In the genomic region with DNA sequence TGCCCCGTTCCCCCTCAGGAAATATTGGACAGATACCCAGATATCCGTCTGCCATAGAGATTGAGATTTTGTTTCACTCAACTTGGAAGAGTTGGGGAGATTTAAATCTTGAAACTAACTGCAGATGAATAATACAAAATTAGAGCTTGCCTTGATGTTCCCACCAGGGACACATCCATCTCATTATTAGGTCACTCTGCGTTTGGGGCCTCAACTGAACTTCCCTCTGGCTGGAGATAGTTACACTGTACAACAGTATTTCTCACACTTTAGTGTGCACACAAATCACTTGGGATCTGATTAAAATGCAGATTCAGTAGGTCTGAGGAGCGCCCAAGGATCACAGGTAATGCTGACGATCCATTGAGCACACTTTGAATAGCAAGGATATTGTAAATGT, we compare ENCODE assay signal across 30 cellular contexts. TPM values are rescaled to one million over a fixed set of nuclear protein-coding genes. Genes with fewer than 3 reads are reported as not detected.
"Had no signal": no experiment of that assay in that cellular context is flagged by ENCODE, and none has a peak within 500 bp of the region (broad histone marks: within the 10 kb centered on the region; RNA-seq: fewer than 3 reads in every experiment).

No MANE protein-coding gene starts in this region.

- H3K9me3 Mint-ChIP-seq: activated CD4-positive, alpha-beta memory T cell treated with anti-CD3 and anti-CD28 coated beads for 36 hours; activated naive CD4-positive, alpha-beta T cell treated with anti-CD3 and anti-CD28 coated beads, Interleukin-2, amount 10 ng/mL, durations not matched to agents 7 days and 5 days; central memory CD8-positive, alpha-beta T cell; effector memory CD8-positive, alpha-beta T cell had no signal

- H3K36me3 Mint-ChIP-seq: activated CD4-positive, alpha-beta memory T cell treated with anti-CD3 and anti-CD28 coated beads for 36 hours; activated CD8-positive, alpha-beta memory T cell treated with anti-CD3 and anti-CD28 coated beads, Interleukin-2, amount 10 ng/mL, durations not matched to agents 7 days and 5 days; activated naive CD4-positive, alpha-beta T cell treated with anti-CD3 and anti-CD28 coated beads, Interleukin-2, amount 10 ng/mL, durations not matched to agents 7 days and 5 days; activated naive CD4-positive, alpha-beta T cell treated with anti-CD3 and anti-CD28 coated beads, Interleukin-2, amount 50 U/mL, for 72 hours had no signal

- H3K27ac ChIP-seq: brain microvascular endothelial cell, esophagus squamous epithelium, foreskin keratinocyte, gastrocnemius medialis had no signal

- H3K4me1 Mint-ChIP-seq: activated CD8-positive, alpha-beta memory T cell treated with anti-CD3 and anti-CD28 coated beads, Interleukin-2, amount 10 ng/mL, durations not matched to agents 7 days and 5 days; activated naive CD4-positive, alpha-beta T cell treated with anti-CD3 and anti-CD28 coated beads, Interleukin-2, amount 10 ng/mL, durations not matched to agents 7 days and 5 days; activated naive CD8-positive, alpha-beta T cell treated with anti-CD3 and anti-CD28 coated beads, Interleukin-2, amount 10 ng/mL, durations not matched to agents 7 days and 5 days; central memory CD8-positive, alpha-beta T cell had no signal

- H3K9me3 ChIP-seq: esophagus squamous epithelium, gastrocnemius medialis, heart left ventricle had no signal

- H3K27ac Mint-ChIP-seq: activated CD4-positive, alpha-beta memory T cell treated with anti-CD3 and anti-CD28 coated beads for 36 hours; activated CD4-positive, alpha-beta T cell treated with anti-CD3 and anti-CD28 coated beads for 36 hours; activated CD4-positive, alpha-beta T cell treated with anti-CD3 and anti-CD28 coated beads, Interleukin-2, amount 10 ng/mL, durations not matched to agents 24 days and 14 days; activated CD8-positive, alpha-beta memory T cell treated with anti-CD3 and anti-CD28 coated beads, Interleukin-2, amount 10 ng/mL, durations not matched to agents 7 days and 5 days; activated CD8-positive, alpha-beta T cell treated with anti-CD3 and anti-CD28 coated beads, Interleukin-2, amount 10 ng/mL, durations not matched to agents 7 days and 5 days; activated naive CD4-positive, alpha-beta T cell treated with anti-CD3 and anti-CD28 coated beads, Interleukin-2, amount 10 ng/mL, durations not matched to agents 7 days and 5 days; activated naive CD8-positive, alpha-beta T cell treated with anti-CD3 and anti-CD28 coated beads, Interleukin-2, amount 10 ng/mL, durations not matched to agents 7 days and 5 days; activated T-cell treated with anti-CD3 and anti-CD28 coated beads, Interleukin-2, amount 50 U/mL, for 72 hours; effector memory CD8-positive, alpha-beta T cell had no signal

- DNase-seq: activated CD4-positive, alpha-beta memory T cell treated with anti-CD3 and anti-CD28 coated beads for 36 hours; activated CD4-positive, alpha-beta T cell treated with anti-CD3 and anti-CD28 coated beads for 36 hours; activated CD4-positive, alpha-beta T cell treated with anti-CD3 and anti-CD28 coated beads, Interleukin-2, amount 10 ng/mL, durations not matched to agents 24 days and 14 days; activated CD4-positive, CD25-positive, alpha-beta regulatory T cell; activated CD4-positive, CD25-positive, alpha-beta regulatory T cell treated with anti-CD3 and anti-CD28 coated beads, Interleukin-2, amount 50 U/mL, for 72 hours; activated CD8-positive, alpha-beta memory T cell treated with anti-CD3 and anti-CD28 coated beads, Interleukin-2, amount 10 ng/mL, durations not matched to agents 7 days and 5 days; activated CD8-positive, alpha-beta memory T cell treated with anti-CD3 and anti-CD28 coated beads, Interleukin-2, amount 50 U/mL, for 4 hours; activated CD8-positive, alpha-beta T cell treated with anti-CD3 and anti-CD28 coated beads, Interleukin-2, amount 10 ng/mL, durations not matched to agents 7 days and 5 days; activated gamma-delta T cell; activated naive CD4-positive, alpha-beta T cell; activated naive CD4-positive, alpha-beta T cell treated with anti-CD3 and anti-CD28 coated beads, Interleukin-2, amount 10 ng/mL, durations not matched to agents 7 days and 5 days; activated naive CD8-positive, alpha-beta T cell treated with anti-CD3 and anti-CD28 coated beads, Interleukin-2, amount 10 ng/mL, durations not matched to agents 7 days and 5 days; activated T-cell treated with anti-CD3 and anti-CD28 coated beads, Interleukin-2, amount 50 U/mL, for 1 hour; activated T-cell treated with anti-CD3 and anti-CD28 coated beads, Interleukin-2, amount 50 U/mL, for 72 hours; brain microvascular endothelial cell; dermis blood vessel endothelial cell; effector CD4-positive, alpha-beta T cell; effector memory CD8-positive, alpha-beta T cell; erythroblast; esophagus squamous epithelium; foreskin keratinocyte; gastrocnemius medialis; glutamatergic neuron; heart left ventricle; T-helper 2 cell had no signal

- H3K27me3 ChIP-seq: brain microvascular endothelial cell, esophagus squamous epithelium, foreskin keratinocyte, gastrocnemius medialis, heart left ventricle had no signal

- ATAC-seq: activated CD4-positive, alpha-beta T cell treated with anti-CD3 and anti-CD28 coated beads for 36 hours; activated CD8-positive, alpha-beta memory T cell treated with anti-CD3 and anti-CD28 coated beads, Interleukin-2, amount 10 ng/mL, durations not matched to agents 7 days and 5 days; activated CD8-positive, alpha-beta T cell treated with anti-CD3 and anti-CD28 coated beads, Interleukin-2, amount 10 ng/mL, durations not matched to agents 7 days and 5 days; activated naive CD4-positive, alpha-beta T cell treated with anti-CD3 and anti-CD28 coated beads, Interleukin-2, amount 50 U/mL, for 72 hours; activated T-cell treated with anti-CD3 and anti-CD28 coated beads, Interleukin-2, amount 50 U/mL, for 72 hours; effector memory CD8-positive, alpha-beta T cell; foreskin keratinocyte; heart left ventricle had no signal

- H3K4me3 Mint-ChIP-seq: activated CD4-positive, alpha-beta memory T cell treated with anti-CD3 and anti-CD28 coated beads for 36 hours; activated CD4-positive, alpha-beta T cell treated with anti-CD3 and anti-CD28 coated beads for 36 hours; activated CD4-positive, alpha-beta T cell treated with anti-CD3 and anti-CD28 coated beads, Interleukin-2, amount 10 ng/mL, durations not matched to agents 24 days and 14 days; activated CD8-positive, alpha-beta memory T cell treated with anti-CD3 and anti-CD28 coated beads, Interleukin-2, amount 10 ng/mL, durations not matched to agents 7 days and 5 days; activated CD8-positive, alpha-beta T cell treated with anti-CD3 and anti-CD28 coated beads, Interleukin-2, amount 10 ng/mL, durations not matched to agents 7 days and 5 days; activated naive CD4-positive, alpha-beta T cell treated with anti-CD3 and anti-CD28 coated beads, Interleukin-2, amount 10 ng/mL, durations not matched to agents 7 days and 5 days; activated naive CD8-positive, alpha-beta T cell treated with anti-CD3 and anti-CD28 coated beads, Interleukin-2, amount 10 ng/mL, durations not matched to agents 7 days and 5 days; activated T-cell treated with anti-CD3 and anti-CD28 coated beads, Interleukin-2, amount 50 U/mL, for 72 hours; central memory CD8-positive, alpha-beta T cell; effector memory CD8-positive, alpha-beta T cell had no signal

- H3K27me3 Mint-ChIP-seq: activated CD4-positive, alpha-beta memory T cell treated with anti-CD3 and anti-CD28 coated beads for 36 hours; activated CD4-positive, alpha-beta T cell treated with anti-CD3 and anti-CD28 coated beads for 36 hours; activated CD4-positive, alpha-beta T cell treated with anti-CD3 and anti-CD28 coated beads, Interleukin-2, amount 10 ng/mL, durations not matched to agents 24 days and 14 days; activated naive CD8-positive, alpha-beta T cell treated with anti-CD3 and anti-CD28 coated beads, Interleukin-2, amount 10 ng/mL, durations not matched to agents 7 days and 5 days had no signal

- H3K4me3 ChIP-seq: coronary artery, esophagus squamous epithelium, gastrocnemius medialis, heart left ventricle had no signal

- H3K36me3 ChIP-seq: brain microvascular endothelial cell, esophagus squamous epithelium, gastrocnemius medialis, heart left ventricle had no signal

- H3K4me1 ChIP-seq: gastrocnemius medialis had no signal

RNA-seq across cellular contexts. Expression of a gene that starts 35.0 kb away (rescaled TPM):
- total RNA-seq: cardiac septum, cerebellum had no signal
